ENCODE assay signal across 1 cellular context in genomic region chr11:96010683-96011082, GRCh38.
TF ChIP-seq lines count a peak whose summit lies in the region.

No MANE protein-coding gene starts in this region.

TF ChIP-seq in HepG2, 621 proteins besides CTCF, POLR2A, EP300 and RAD21 (continued from another document):
- no peak for TF ChIP-seq TIGD3 (CRISPR knock-in tag; IDR thresholded peaks at IDR 0.05; ENCODE audit: borderline replicate concordance)
- TF ChIP-seq BCL3 (CRISPR knock-in tag; IDR thresholded peaks at IDR 0.05), result no peak
- TF ChIP-seq POLR2AphosphoS5 (IDR thresholded peaks at IDR 0.05; ENCODE audit: low read depth, low read length), result no peak
- no peak for TF ChIP-seq ELF4 (CRISPR knock-in tag; IDR thresholded peaks at IDR 0.05; ENCODE audit: borderline replicate concordance)
- no peak for TF ChIP-seq IRX3 (CRISPR knock-in tag; IDR thresholded peaks at IDR 0.05; ENCODE audit: borderline replicate concordance, low read depth)
- no peak for TF ChIP-seq ZNF609 (CRISPR knock-in tag; IDR thresholded peaks at IDR 0.05; ENCODE audit: borderline replicate concordance)
- no peak for TF ChIP-seq ZNF34 (CRISPR knock-in tag; IDR thresholded peaks at IDR 0.05; ENCODE audit: borderline replicate concordance)
- TF ChIP-seq DMAP1 (CRISPR knock-in tag; IDR thresholded peaks at IDR 0.05), result no peak
- no peak for TF ChIP-seq HIC2 (CRISPR knock-in tag; IDR thresholded peaks at IDR 0.05; ENCODE audit: low read depth)
